Comparison of ENCODE assay signal across 22 cellular contexts in the genomic region with DNA sequence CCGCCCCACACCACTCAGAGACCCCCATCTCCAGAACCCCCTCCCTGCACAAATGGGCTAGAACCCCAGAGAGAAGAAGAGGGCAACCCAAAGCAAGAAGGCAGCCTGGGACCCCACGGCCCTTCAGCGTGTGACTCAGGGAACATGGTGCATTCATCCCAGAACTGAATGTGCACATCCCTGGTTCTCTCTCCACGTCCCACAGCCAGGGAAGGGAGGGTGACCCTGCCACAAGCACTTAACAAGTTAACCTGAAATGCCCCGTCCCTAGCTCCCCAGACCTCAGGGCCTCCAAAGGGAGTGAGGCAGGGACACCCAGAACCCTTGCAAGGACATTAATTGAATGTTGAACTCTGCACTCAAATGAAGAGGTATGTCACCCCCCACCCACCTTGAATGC.
DNase-seq lines count a peak whose midpoint lies in the region; ATAC-seq and TF ChIP-seq lines count a peak whose summit lies in the region.
"Had no signal": no experiment of that assay in that cellular context is flagged by ENCODE, and none has a peak within 500 bp of the region (broad histone marks: within the 10 kb centered on the region; RNA-seq: fewer than 3 reads in every experiment).

No MANE protein-coding gene starts in this region.

- ATAC-seq in Right ventricle myocardium superior (ENCODE audit: poor library complexity) (peak; percentile 45), HG03196 (IDR thresholded peaks at IDR 0.05; ENCODE audit: unreplicated experiment) (no peak), GM18907 (IDR thresholded peaks at IDR 0.05; ENCODE audit: unreplicated experiment) (no peak)
- ATAC-seq: A549 had no signal

- no peaks in the 10 kb centered on the region for H3K27me3 ChIP-seq in sigmoid colon
- H3K27me3 ChIP-seq: BE2C; BLaER1 treated with 17β-estradiol and CSF1 and Interleukin-3, amounts not matched to agents 10 nM and 100 nM had no signal

- H3K9me3 ChIP-seq in sigmoid colon = no peaks in the 10 kb centered on the region
- H3K9me3 ChIP-seq: BE2C, HAP-1 had no signal

- TF ChIP-seq CTCF in sigmoid colon (IDR thresholded peaks at IDR 0.05) = no peak

- H3K4me3 ChIP-seq in sigmoid colon = no peak overlapping the region
- H3K4me3 ChIP-seq: A549; BLaER1 treated with 17β-estradiol and CSF1 and Interleukin-3, amounts not matched to agents 10 nM and 100 nM; HAP-1 had no signal

- intact Hi-C loops in Right ventricle myocardium superior (cut with DNase I) = no loop called here
- intact Hi-C loops in cardiac septum (cut with DNase I) = no loop called here
- intact Hi-C loops in sigmoid colon (cut with DNase I) = no loop called here

- no peak for DNase-seq in Right ventricle myocardium superior
- no peak for DNase-seq in cardiac septum (ENCODE audit: low spot score)
- DNase-seq in epidermal melanocyte (ENCODE audit: insufficient read length, low spot score) = peak; percentile 4
- DNase-seq in sigmoid colon = peak; percentile 26
- no peak for DNase-seq in DMS153 (lab: John Stamatoyannopoulos, UW)
- DNase-seq: 8988T; ACHN; AML-193; BE2C; CD4-positive, alpha-beta T cell; CD8-positive, alpha-beta memory T cell; DMS 273 treated with DMSO at 0.1 percent for 48 hours; DMS53; DMS79 treated with DMSO at 0.1 percent for 48 hours; GF-D8; GOT3; HFFc6 had no signal

- WGBS in sigmoid colon, 2 donors = 82 to 88% methylated on average over 5 of the region's 5 CpGs

- TF ChIP-seq EP300 in sigmoid colon (IDR thresholded peaks at IDR 0.05) = no peak

- no peak for TF ChIP-seq POLR2A in sigmoid colon (IDR thresholded peaks at IDR 0.05)

- no peaks in the 10 kb centered on the region for H3K4me1 ChIP-seq in sigmoid colon
- H3K4me1 ChIP-seq: A549; BE2C; BLaER1 treated with 17β-estradiol and CSF1 and Interleukin-3, amounts not matched to agents 10 nM and 100 nM; HAP-1 had no signal

- no peak overlapping the region for H3K27ac ChIP-seq in sigmoid colon
- H3K27ac ChIP-seq: A549; BLaER1 treated with 17β-estradiol and CSF1 and Interleukin-3, amounts not matched to agents 10 nM and 100 nM had no signal

- no peaks in the 10 kb centered on the region for H3K36me3 ChIP-seq in sigmoid colon
- H3K36me3 ChIP-seq: BE2C; BLaER1 treated with 17β-estradiol and CSF1 and Interleukin-3, amounts not matched to agents 10 nM and 100 nM; HAP-1 had no signal

Comparison
In these comparisons a context has a peak if more than half of its experiments do, and no peak if none do; other contexts are left out.
1. DNase-seq: peak in epidermal melanocyte (single experiment) and sigmoid colon (single experiment); none in Right ventricle myocardium superior (single experiment), cardiac septum (single experiment) and DMS153 (single experiment).